Comparison of ENCODE assay signal across 8 cellular contexts in the genomic region with DNA sequence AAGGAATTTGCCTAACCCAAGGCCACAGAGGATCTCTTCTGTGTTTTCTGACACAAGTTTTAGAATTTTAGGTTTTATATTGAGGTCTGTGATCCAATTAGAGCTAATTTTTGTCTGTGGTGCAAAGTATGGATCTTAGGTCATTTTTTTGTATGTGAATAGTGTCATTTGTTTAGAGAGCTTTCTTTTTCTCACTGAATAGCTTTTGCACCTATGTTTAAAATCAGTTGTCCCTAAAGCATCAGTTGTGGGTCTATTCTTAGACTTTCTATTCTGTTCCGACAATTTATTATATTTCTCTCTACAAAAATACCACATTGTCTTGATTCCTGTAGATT. TPM values are rescaled to one million over a fixed set of nuclear protein-coding genes. Genes with fewer than 3 reads are reported as not detected.
DNase-seq lines count a peak whose midpoint lies in the region; ATAC-seq and TF ChIP-seq lines count a peak whose summit lies in the region.

No MANE protein-coding gene starts in this region.

- peak overlapping the region; percentile 90 for H3K27ac Mint-ChIP-seq in GM23338

- H3K36me3 ChIP-seq in ES-I3 (ENCODE audit: insufficient read depth, low read length) (0 out of 2 replicates have a peak, but pooled peaks cover 2% of the 10 kb centered on the region), GM23338 (ENCODE audit: insufficient read depth) (peaks cover 13% of the 10 kb centered on the region; the same call in 1 of the 2 replicates), SK-N-MC (ENCODE audit: insufficient read depth, low read length) (peaks cover 22% of the 10 kb centered on the region), hepatocyte (replicated peaks; ENCODE audit: insufficient read depth, low read depth) (no peaks in the 10 kb centered on the region), subcutaneous abdominal adipose tissue (ENCODE audit: control insufficient read depth in 5 of 5, insufficient read depth in 5 of 5, low read length in 5 of 5) (peaks cover 0 to 22% (median 8%) of the 10 kb centered on the region in 5 donors)

- H3K4me2 ChIP-seq in GM23338 (peak overlapping the region; percentile 99), hepatocyte (peak overlapping the region; percentile 81)

- H3K79me2 ChIP-seq in GM23338 (replicated peaks; ENCODE audit: insufficient read depth) (peaks cover 70% of the 10 kb centered on the region), hepatocyte (peaks cover 53% of the 10 kb centered on the region)

- peaks cover 58% of the 10 kb centered on the region for H3K36me3 Mint-ChIP-seq in GM23338 (ENCODE audit: low read depth)

- H3K9me3 ChIP-seq in ES-I3 (ENCODE audit: control insufficient read depth, insufficient read depth, low read length) (0 out of 2 replicates have a peak, but pooled peaks cover 5% of the 10 kb centered on the region), SK-N-MC (ENCODE audit: low read depth, low read length) (no peaks in the 10 kb centered on the region), hepatocyte (ENCODE audit: low read depth) (no peaks in the 10 kb centered on the region), subcutaneous abdominal adipose tissue (ENCODE audit: control insufficient read depth in 5 of 5, low read length in 5 of 5) (no peaks in the 10 kb centered on the region)

- DNase-seq in GM23338 (ENCODE audit: low spot score) (no peak), SK-N-MC (ENCODE audit: low read depth, low spot score) (no peak), hepatocyte (ENCODE audit: low spot score) (no peak), ecto neural progenitor cell (ENCODE audit: low spot score) (no peak), NCI-H748 treated with DMSO at 0.1 percent for 48 hours (lab: John Stamatoyannopoulos, UW) (no peak)

- no peak for TF ChIP-seq CTCF in GM23338 (conservative IDR thresholded peaks at IDR 0.05; ENCODE audit: low read depth in 2 of 2)
- no peak for TF ChIP-seq CTCF in hepatocyte (IDR thresholded peaks at IDR 0.05; ENCODE audit: poor library complexity)

- H3K4me1 ChIP-seq in ES-I3 (ENCODE audit: insufficient read depth, low read length) = peaks cover 3% of the 10 kb centered on the region; the same call in 1 of the 2 replicates
- H3K4me1 ChIP-seq in GM23338 (ENCODE audit: insufficient read depth) = peaks cover 7% of the 10 kb centered on the region
- H3K4me1 ChIP-seq in hepatocyte (ENCODE audit: insufficient read depth) = peaks cover 7% of the 10 kb centered on the region
- peaks cover 0 to 27% (median 19%) of the 10 kb centered on the region in 5 donors for H3K4me1 ChIP-seq in subcutaneous abdominal adipose tissue (ENCODE audit: control insufficient read depth in 5 of 5, insufficient read depth in 5 of 5, low read length in 5 of 5)

- WGBS in hepatocyte (ENCODE audit: low lambda C conversion rate, missing lambda C conversion rate) = 77% methylated on average over 1 of the region's 1 CpG

- H3K27me3 ChIP-seq in GM23338 (ENCODE audit: insufficient read depth) (no peaks in the 10 kb centered on the region), hepatocyte (no peaks in the 10 kb centered on the region), subcutaneous abdominal adipose tissue (ENCODE audit: control insufficient read depth in 5 of 5, insufficient read depth in 4 of 5, low read length in 5 of 5) (no peaks in the 10 kb centered on the region)

- H3K27ac ChIP-seq in GM23338 (ENCODE audit: low read depth) (peak overlapping the region; percentile 90), SK-N-MC (peak overlapping the region; percentile 71; the same call in 1 of the 2 replicates), hepatocyte (peak overlapping the region; percentile 97), subcutaneous abdominal adipose tissue (ENCODE audit: low read depth, low read length) (peak overlapping the region; percentile 94)

- H3K4me3 ChIP-seq in GM23338 (peak overlapping the region; percentile 99), SK-N-MC (peak overlapping the region; percentile 88), hepatocyte (peak overlapping the region; percentile 97), subcutaneous abdominal adipose tissue (ENCODE audit: low read depth in 1 of 5, low read length in 5 of 5) (peak overlapping the region; percentile 77 to 94 (median 92))

- H3K4me3 Mint-ChIP-seq in GM23338 = peak overlapping the region; percentile 84

- H4K20me1 ChIP-seq in GM23338 (replicated peaks; ENCODE audit: insufficient read depth) (peaks cover 14% of the 10 kb centered on the region), hepatocyte (ENCODE audit: insufficient read depth, poor library complexity, severe bottlenecking) (no peaks in the 10 kb centered on the region)

- H3K9me2 ChIP-seq in GM23338 (ENCODE audit: insufficient read depth) (no peaks in the 10 kb centered on the region; the same call in 1 of the 2 replicates), hepatocyte (replicated peaks; ENCODE audit: insufficient read depth) (no peaks in the 10 kb centered on the region)

- 0 out of 2 replicates have a peak, but pooled peaks cover 2% of the 10 kb centered on the region for H3F3A ChIP-seq in GM23338 (replicated peaks; ENCODE audit: low read depth)

- H3K27me3 Mint-ChIP-seq in GM23338 (ENCODE audit: insufficient read depth, low read depth, poor library complexity) = peaks cover 2% of the 10 kb centered on the region

- H3K9ac ChIP-seq in ES-I3 (ENCODE audit: low read depth, low read length) (peak overlapping the region; percentile 99), SK-N-MC (ENCODE audit: insufficient read length) (peak overlapping the region; percentile 94), subcutaneous abdominal adipose tissue (ENCODE audit: low read length in 5 of 5) (peak overlapping the region in 4 of 5 donors; percentile 73 to 97 (median 82))

- H3K9me3 Mint-ChIP-seq in GM23338 = peaks cover 25% of the 10 kb centered on the region

- peaks cover 18% of the 10 kb centered on the region for H3K4me1 Mint-ChIP-seq in GM23338

- ATAC-seq in GM23338 (no peak), HG03571 (IDR thresholded peaks at IDR 0.05; ENCODE audit: unreplicated experiment) (no peak)

- no peak overlapping the region for H2AFZ ChIP-seq in GM23338
- peak overlapping the region; percentile 98 for H2AFZ ChIP-seq in hepatocyte

TF ChIP-seq in GM23338, 12 proteins besides CTCF, POLR2A, EP300 and RAD21 (continues in another document):
- TF ChIP-seq ETS1 (IDR thresholded peaks at IDR 0.05) (no peak), NANOG (IDR thresholded peaks at IDR 0.05; ENCODE audit: borderline replicate concordance) (no peak)

RNA-seq across cellular contexts. Expression of gene MCM9, which starts 0.3 kb away (rescaled TPM):
- total RNA-seq in GM23338 (2014; rRNA removed; shearing (Covaris generic)) = 16.6 and 24.8 TPM in 2 replicates
- polyA plus RNA-seq in GM23338 (2016; fragmentation: Nextera tagmentation; extraction: Ambion mirVana) = 12.6 and 14.9 TPM in 2 replicates
- 9.9 and 13.5 TPM in 2 replicates for total RNA-seq in hepatocyte
- 9.6 and 11.1 TPM in 2 replicates for polyA plus RNA-seq in hepatocyte

RNA-seq across cellular contexts. Expression of gene ASF1A, which starts 41.3 kb away (rescaled TPM):
- 25.4 and 26.8 TPM in 2 replicates for total RNA-seq in GM23338 (2014; rRNA removed; shearing (Covaris generic))
- polyA plus RNA-seq in GM23338 (2016; fragmentation: Nextera tagmentation; extraction: Ambion mirVana) (49.2 and 72.2 TPM in 2 replicates), hepatocyte (22.3 and 23.0 TPM in 2 replicates)
- 29.1 and 32.7 TPM in 2 replicates for total RNA-seq in hepatocyte
